8 cellular contexts compared by ENCODE assay signal in the genomic region with DNA sequence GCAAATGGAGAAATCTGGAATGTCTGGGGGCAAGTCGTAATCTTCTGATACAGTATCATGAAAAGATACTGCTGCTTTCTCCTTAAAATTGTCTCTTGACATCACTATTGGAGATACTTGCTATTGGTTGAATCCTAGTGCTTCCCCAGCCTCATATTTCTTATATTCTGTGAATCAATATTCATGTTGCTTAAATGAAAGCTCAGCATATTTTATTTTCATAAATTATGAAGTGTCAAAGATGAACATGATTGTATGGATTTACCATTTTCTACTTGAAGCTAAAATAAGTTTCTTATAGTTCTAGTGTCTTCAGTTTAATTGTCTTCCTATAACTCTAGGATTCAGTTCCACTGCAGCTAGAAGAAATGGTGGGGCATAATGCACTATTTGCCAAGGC.
"Had no signal": no experiment of that assay in that cellular context is flagged by ENCODE, and none has a peak within 500 bp of the region (broad histone marks: within the 10 kb centered on the region; RNA-seq: fewer than 3 reads in every experiment).

No MANE protein-coding gene starts in this region.

- H3K4me3 ChIP-seq: GM23338 had no signal

- H3K9ac ChIP-seq: KMS-11 had no signal

- DNase-seq: H9, HCEC 1CT, KBM-7 had no signal

- H3K27ac ChIP-seq: KMS-11 had no signal

- FAIRE-seq: H1, H54, HTR-8/SVneo had no signal

- ATAC-seq: GM23338 had no signal

- H3K4me2 ChIP-seq: GM23338, KMS-11 had no signal

- H2AFZ ChIP-seq: GM23338 had no signal
